26 cellular contexts compared by ENCODE assay signal in genomic region chr7:137751361-137752009, GRCh38.
A peak's percentile ranks its signal among the peaks of the same experiment; 100 is the strongest.
DNase-seq lines count a peak whose midpoint lies in the region; ATAC-seq, FAIRE-seq and TF ChIP-seq lines count a peak whose summit lies in the region.
"Had no signal": no experiment of that assay in that cellular context is flagged by ENCODE, and none has a peak within 500 bp of the region (broad histone marks: within the 10 kb centered on the region; RNA-seq: fewer than 3 reads in every experiment).

No MANE protein-coding gene starts in this region.

- TF ChIP-seq POLR2A in GM12878 (IDR thresholded peaks at IDR 0.05; ENCODE audit: low read depth, low read length): no peak

- in situ Hi-C loops in GM12878 (cut with MboI) (no loop called here), mammary epithelial cell (cut with MboI; ENCODE audit: low sequenced_read_pairs in 2 of 2) (no loop called here)

- no peak overlapping the region for H3K4me3 Mint-ChIP-seq in activated naive CD8-positive, alpha-beta T cell treated with anti-CD3 and anti-CD28 coated beads, Interleukin-2, amount 50 U/mL, for 24 hours
- H3K4me3 Mint-ChIP-seq: CD14-positive monocyte; CD4-positive, alpha-beta memory T cell; CD4-positive, CD25-positive, alpha-beta regulatory T cell; CD8-positive, alpha-beta memory T cell had no signal

- DNase-seq in GM12878 (ENCODE audit: low read depth, low spot score) (no peak), mammary epithelial cell (no peak), SW 1271 (lab: John Stamatoyannopoulos, UW) (no peak)
- no peak for DNase-seq in activated naive CD8-positive, alpha-beta T cell treated with anti-CD3 and anti-CD28 coated beads, Interleukin-2, amount 50 U/mL, for 24 hours
- DNase-seq: 8988T; ACHN; BE2C; C1 segment of cervical spinal cord; CD4-positive, alpha-beta memory T cell; CD4-positive, CD25-positive, alpha-beta regulatory T cell; CD8-positive, alpha-beta memory T cell; COR-L47; DMS 273 treated with DMSO at 0.1 percent for 48 hours; DMS153; DMS53; DMS79; DND-41; EL; GDM1 had no signal

- H3K4me2 ChIP-seq in GM12878 (ENCODE audit: control insufficient read depth, insufficient read depth) (no peak overlapping the region), mammary epithelial cell (ENCODE audit: insufficient read depth, low read depth, low read length) (no peak overlapping the region)
- H3K4me2 ChIP-seq: BLaER1 had no signal

- H2AFZ ChIP-seq in GM12878 (ENCODE audit: control insufficient read depth, low read depth, low read length) (no peak overlapping the region), mammary epithelial cell (ENCODE audit: low read depth, low read length) (no peak overlapping the region)

- CTCF ChIA-PET in GM12878 (lab: Yijun Ruan, JAX) (interaction anchor here (1.2 to 1.3 kb wide), 2 partner anchors 19 to 90 kb away, joined by 3 read pairs; no protein-coding TSS in a partner anchor), mammary epithelial cell (lab: Charles Lee; ENCODE audit: low non-redundant PET) (no interaction called here)

- dilution Hi-C loops in mammary epithelial cell (cut with HindIII; ENCODE audit: low sequenced_read_pairs): no loop called here

- intact Hi-C loops in GM12878 (cut with micrococcal nuclease; ENCODE audit: unreplicated experiment) (loop anchor here (5.0 kb wide), 1 partner anchor 146 kb away; no protein-coding TSS in a partner anchor), mammary epithelial cell (cut with micrococcal nuclease) (no loop called here)

- POLR2A ChIA-PET in GM12878 (lab: Charles Lee): interaction anchor here (0.8 to 1.3 kb wide), 2 partner anchors 14 to 81 kb away, joined by 3 read pairs; no protein-coding TSS in a partner anchor

- ATAC-seq in HG03442 (IDR thresholded peaks at IDR 0.05; ENCODE audit: unreplicated experiment) (peak; percentile 42), GM12878 (peak; percentile 36)
- ATAC-seq in activated naive CD8-positive, alpha-beta T cell treated with anti-CD3 and anti-CD28 coated beads, Interleukin-2, amount 50 U/mL, for 24 hours: no peak

- no peaks in the 10 kb centered on the region for H3K4me1 Mint-ChIP-seq in activated naive CD8-positive, alpha-beta T cell treated with anti-CD3 and anti-CD28 coated beads, Interleukin-2, amount 50 U/mL, for 24 hours
- H3K4me1 Mint-ChIP-seq: CD4-positive, alpha-beta memory T cell; CD4-positive, CD25-positive, alpha-beta regulatory T cell; CD8-positive, alpha-beta memory T cell had no signal

- no peaks in the 10 kb centered on the region for H3K9me3 Mint-ChIP-seq in activated naive CD8-positive, alpha-beta T cell treated with anti-CD3 and anti-CD28 coated beads, Interleukin-2, amount 50 U/mL, for 24 hours

- no peak for TF ChIP-seq CTCF in GM12878 (IDR thresholded peaks at IDR 0.05 in 2 of 3, conservative IDR thresholded peaks at IDR 0.05 in 1 of 3; ENCODE audit: control insufficient read depth in 2 of 3, extremely low read depth in 1 of 3, insufficient read depth in 1 of 3, low read depth in 3 of 3, low read length in 3 of 3)
- TF ChIP-seq CTCF in mammary epithelial cell (conservative IDR thresholded peaks at IDR 0.05 in 1 of 2, IDR thresholded peaks at IDR 0.05 in 1 of 2; ENCODE audit: extremely low read depth in 1 of 2, insufficient read depth in 1 of 2, low read depth in 1 of 2, low read length in 2 of 2): no peak

- H3K27ac ChIP-seq in GM12878 (ENCODE audit: control insufficient read depth, insufficient read depth) (no peak overlapping the region), mammary epithelial cell (ENCODE audit: insufficient read depth, low read depth, low read length) (no peak overlapping the region)
- H3K27ac ChIP-seq: BLaER1 had no signal

- no peak overlapping the region for H3K9ac ChIP-seq in GM12878 (ENCODE audit: control insufficient read depth, insufficient read depth, low read length)
- H3K9ac ChIP-seq in mammary epithelial cell (ENCODE audit: insufficient read depth, low read length): no peak overlapping the region
- H3K9ac ChIP-seq: BLaER1 had no signal

- H3K36me3 Mint-ChIP-seq in activated naive CD8-positive, alpha-beta T cell treated with anti-CD3 and anti-CD28 coated beads, Interleukin-2, amount 50 U/mL, for 24 hours (ENCODE audit: low read depth): no peaks in the 10 kb centered on the region
- H3K36me3 Mint-ChIP-seq: CD14-positive monocyte; CD4-positive, alpha-beta memory T cell; CD4-positive, CD25-positive, alpha-beta regulatory T cell; CD8-positive, alpha-beta memory T cell had no signal

- peaks cover 11% of the 10 kb centered on the region for H3K27me3 Mint-ChIP-seq in activated naive CD8-positive, alpha-beta T cell treated with anti-CD3 and anti-CD28 coated beads, Interleukin-2, amount 50 U/mL, for 24 hours
- H3K27me3 Mint-ChIP-seq: CD4-positive, CD25-positive, alpha-beta regulatory T cell had no signal

- H3K27me3 ChIP-seq in GM12878 (replicated peaks in 1 of 2; ENCODE audit: control insufficient read depth in 2 of 2, insufficient read depth in 2 of 2, low read length in 1 of 2) (no peaks in the 10 kb centered on the region; a peak in 1 of 4 replicates), mammary epithelial cell (ENCODE audit: insufficient read depth, low read length) (no peaks in the 10 kb centered on the region)
- H3K27me3 ChIP-seq: BE2C, BLaER1 had no signal

- no peak overlapping the region for H3K27ac Mint-ChIP-seq in activated naive CD8-positive, alpha-beta T cell treated with anti-CD3 and anti-CD28 coated beads, Interleukin-2, amount 50 U/mL, for 24 hours
- H3K27ac Mint-ChIP-seq: CD4-positive, alpha-beta memory T cell; CD4-positive, CD25-positive, alpha-beta regulatory T cell; CD8-positive, alpha-beta memory T cell had no signal

- no peak for TF ChIP-seq RAD21 in GM12878 (IDR thresholded peaks at IDR 0.05; ENCODE audit: insufficient read depth, low read depth, low read length)

- SMC1A ChIA-PET in GM12878 (lab: Charles Lee; ENCODE audit: uncharacterized antibody, unreplicated experiment): interaction anchor here (0.7 to 1.4 kb wide), 9 partner anchors 10 to 95 kb away, joined by 3 to 6 read pairs (median 4); no protein-coding TSS in a partner anchor

- H4K20me1 ChIP-seq in GM12878 (ENCODE audit: control insufficient read depth, insufficient read depth): no peaks in the 10 kb centered on the region
- H4K20me1 ChIP-seq in mammary epithelial cell (ENCODE audit: insufficient read depth, low read length): no peaks in the 10 kb centered on the region
- H4K20me1 ChIP-seq: BLaER1 had no signal

- H3K9me3 ChIP-seq in GM12878 (replicated peaks; ENCODE audit: control insufficient read depth, insufficient read depth, low read length): no peaks in the 10 kb centered on the region
- no peaks in the 10 kb centered on the region for H3K9me3 ChIP-seq in mammary epithelial cell (replicated peaks; ENCODE audit: insufficient read depth, low read length)
- H3K9me3 ChIP-seq: BE2C, BLaER1 had no signal

- no peaks in the 10 kb centered on the region for H3K36me3 ChIP-seq in GM12878 (ENCODE audit: control insufficient read depth in 2 of 2, insufficient read depth in 2 of 2, low read length in 1 of 2)
- H3K36me3 ChIP-seq in mammary epithelial cell (ENCODE audit: insufficient read depth, low read length): no peaks in the 10 kb centered on the region
- H3K36me3 ChIP-seq: BE2C, BLaER1 had no signal

- 45% methylated on average over 6 of the region's 6 CpGs for WGBS in GM12878 (ENCODE audit: insufficient coverage, insufficient replicate concordance, low lambda C conversion rate, missing lambda C conversion rate)
- WGBS in mammary epithelial cell (ENCODE audit: low coverage, missing lambda C conversion rate): 78% methylated on average over 6 of the region's 6 CpGs

- FAIRE-seq in GM12878 (lab: Jason Lieb, UNC): no peak
- FAIRE-seq: A204.1, GM12892, GM18507, GM19239 had no signal

- RAD21 ChIA-PET in GM12878 (lab: Charles Lee; ENCODE audit: unreplicated experiment): interaction anchor here (0.8 to 1.0 kb wide), 3 partner anchors 10 to 60 kb away, joined by 3 read pairs; no protein-coding TSS in a partner anchor

- BruUV-seq in GM12878 (replicated peaks; lab: Mats Ljungman, UMichigan) (no TSS peak), mammary epithelial cell (replicated peaks; lab: Mats Ljungman, UMichigan) (no TSS peak)

- no peak overlapping the region for H3K4me3 ChIP-seq in GM12878
- no peak overlapping the region for H3K4me3 ChIP-seq in mammary epithelial cell (replicated peaks in 1 of 3; ENCODE audit: insufficient read depth in 1 of 3, low read depth in 2 of 3, low read length in 3 of 3)
- H3K4me3 ChIP-seq: BLaER1 had no signal

- TF ChIP-seq EP300 in GM12878 (IDR thresholded peaks at IDR 0.05; ENCODE audit: borderline replicate concordance in 1 of 2, control insufficient read depth in 1 of 2, low read depth in 2 of 2, low read length in 2 of 2): peak; percentile 23 to 44; a peak in 2 of 4 replicates

- no peaks in the 10 kb centered on the region; the same call in 1 of the 2 replicates for H3K4me1 ChIP-seq in GM12878 (ENCODE audit: control insufficient read depth, insufficient read depth, low read length)
- no peaks in the 10 kb centered on the region for H3K4me1 ChIP-seq in mammary epithelial cell (ENCODE audit: insufficient read depth, low read length)

- H3K79me2 ChIP-seq in GM12878 (ENCODE audit: control insufficient read depth, insufficient read depth, low read length) (no peaks in the 10 kb centered on the region), mammary epithelial cell (ENCODE audit: insufficient read depth, low read length) (no peaks in the 10 kb centered on the region)

TF ChIP-seq in GM12878, 131 proteins besides CTCF, POLR2A, EP300 and RAD21 (continues in another document):
- TF ChIP-seq POLR2AphosphoS2 (IDR thresholded peaks at IDR 0.05; ENCODE audit: low read depth, low read length) (no peak), ELK1 (IDR thresholded peaks at IDR 0.05; ENCODE audit: low read depth, low read length) (no peak)
